ENCODE assay signal across 1 cellular context in genomic region chr11:110069158-110069737, GRCh38.
TF ChIP-seq lines count a peak whose summit lies in the region.

No MANE protein-coding gene starts in this region.

TF ChIP-seq in GM12878, 131 proteins besides CTCF, POLR2A, EP300 and RAD21 (continued from another document):
- no peak for TF ChIP-seq ZBTB40 (IDR thresholded peaks at IDR 0.05; ENCODE audit: borderline replicate concordance)
- TF ChIP-seq USF2 (IDR thresholded peaks at IDR 0.05; ENCODE audit: borderline replicate concordance, low read depth, low read length) = no peak
- no peak for TF ChIP-seq CBX5 (IDR thresholded peaks at IDR 0.05; ENCODE audit: low read depth)
- TF ChIP-seq BHLHE40 (IDR thresholded peaks at IDR 0.05; ENCODE audit: borderline replicate concordance in 1 of 2, low read depth in 2 of 2, low read length in 1 of 2) = no peak
